Comparison of ENCODE assay signal across 9 cellular contexts in genomic region chr14:103188691-103189480, GRCh38.
DNase-seq lines count a peak whose midpoint lies in the region; ATAC-seq and TF ChIP-seq lines count a peak whose summit lies in the region.
"Had no signal": no experiment of that assay in that cellular context is flagged by ENCODE, and none has a peak within 500 bp of the region (broad histone marks: within the 10 kb centered on the region; RNA-seq: fewer than 3 reads in every experiment).

No MANE protein-coding gene starts in this region.

- no peaks in the 10 kb centered on the region for H3K36me3 ChIP-seq in left lung

- H3K4me3 Mint-ChIP-seq in activated CD4-positive, alpha-beta T cell treated with anti-CD3 and anti-CD28 coated beads for 36 hours: no peak overlapping the region
- peak overlapping the region in 2 of 5 experiments; percentile 16 to 47 for H3K4me3 Mint-ChIP-seq in brain
- peak overlapping the region in 1 of 2 donors; percentile 13 for H3K4me3 Mint-ChIP-seq in stimulated activated naive CD8-positive, alpha-beta T cell treated with anti-CD3 and anti-CD28 coated beads, Interleukin-15, amount 100 ng/mL, for 72 hours

- peak; percentile 49 for ATAC-seq in activated CD4-positive, alpha-beta T cell treated with anti-CD3 and anti-CD28 coated beads for 36 hours
- ATAC-seq in left lung: peak; percentile 71
- ATAC-seq in stimulated activated naive CD8-positive, alpha-beta T cell treated with anti-CD3 and anti-CD28 coated beads, Interleukin-15, amount 100 ng/mL, for 72 hours: peak; percentile 88
- no peak for ATAC-seq in GM18870 (IDR thresholded peaks at IDR 0.05; ENCODE audit: unreplicated experiment)

- peaks cover 0 to 10% of the 10 kb centered on the region in 2 donors for H3K4me1 ChIP-seq in left lung

- no peak overlapping the region for H3K27ac ChIP-seq in left lung

- CTCF ChIA-PET in activated CD4-positive, alpha-beta T cell treated with anti-CD3 and anti-CD28 coated beads for 36 hours (lab: Charles Lee): interaction anchor here (0.8 to 0.9 kb wide), 2 partner anchors 83 to 84 kb away, joined by 3 to 4 read pairs; no protein-coding TSS in a partner anchor

- no peak overlapping the region for H3K27ac Mint-ChIP-seq in activated CD4-positive, alpha-beta T cell treated with anti-CD3 and anti-CD28 coated beads for 36 hours
- no peak overlapping the region for H3K27ac Mint-ChIP-seq in brain
- H3K27ac Mint-ChIP-seq in stimulated activated naive CD8-positive, alpha-beta T cell treated with anti-CD3 and anti-CD28 coated beads, Interleukin-15, amount 100 ng/mL, for 72 hours: no peak overlapping the region
- H3K27ac Mint-ChIP-seq: CD4-positive, CD25-positive, alpha-beta regulatory T cell had no signal

- peaks cover 0 to 3% of the 10 kb centered on the region in 2 donors for H3K9me3 ChIP-seq in left lung

- peak overlapping the region; percentile 28 to 31 for H3K4me3 ChIP-seq in left lung

- DNase-seq in activated CD4-positive, alpha-beta T cell treated with anti-CD3 and anti-CD28 coated beads for 36 hours: peak; percentile 42
- no peak for DNase-seq in activated CD4-positive, alpha-beta T cell treated with anti-CD3 and anti-CD28 coated beads for 4 hours
- DNase-seq in left lung (peak in 1 of 2 donors; percentile 79), amniotic stem cell (lab: John Stamatoyannopoulos, UW) (no peak), NCI-H1092 treated with DMSO at 0.1 percent for 48 hours (lab: John Stamatoyannopoulos, UW) (no peak)
- DNase-seq in stimulated activated naive CD8-positive, alpha-beta T cell treated with anti-CD3 and anti-CD28 coated beads, Interleukin-15, amount 100 ng/mL, for 72 hours: peak; percentile 28 to 31

- peaks cover 12 to 53% of the 10 kb centered on the region in 2 donors for H3K27me3 ChIP-seq in left lung

- intact Hi-C loops in activated CD4-positive, alpha-beta T cell treated with anti-CD3 and anti-CD28 coated beads for 36 hours (cut with DNase I, micrococcal nuclease): loop anchor here (2.0 to 10.0 kb wide), 4 partner anchors 82 to 112 kb away; no protein-coding TSS in a partner anchor
- intact Hi-C loops in left lung (cut with DNase I): no loop called here

- H3K27me3 Mint-ChIP-seq in activated CD4-positive, alpha-beta T cell treated with anti-CD3 and anti-CD28 coated beads for 36 hours: peaks cover 49% of the 10 kb centered on the region
- peaks cover 67% of the 10 kb centered on the region for H3K27me3 Mint-ChIP-seq in brain
- H3K27me3 Mint-ChIP-seq in stimulated activated naive CD8-positive, alpha-beta T cell treated with anti-CD3 and anti-CD28 coated beads, Interleukin-15, amount 100 ng/mL, for 72 hours: peaks cover 56% of the 10 kb centered on the region

- POLR2A ChIA-PET in activated CD4-positive, alpha-beta T cell treated with anti-CD3 and anti-CD28 coated beads for 36 hours (lab: Charles Lee): no interaction called here

- peak; percentile 24 to 37 for TF ChIP-seq CTCF in brain (conservative IDR thresholded peaks at IDR 0.05)
- peak; percentile 14 to 34 for TF ChIP-seq CTCF in left lung (IDR thresholded peaks at IDR 0.05)

- no peaks in the 10 kb centered on the region for H3K9me3 Mint-ChIP-seq in activated CD4-positive, alpha-beta T cell treated with anti-CD3 and anti-CD28 coated beads for 36 hours (ENCODE audit: low read depth)
- peaks cover 3 to 22% (median 10%) of the 10 kb centered on the region in 5 experiments for H3K9me3 Mint-ChIP-seq in brain
- no peaks in the 10 kb centered on the region for H3K9me3 Mint-ChIP-seq in stimulated activated naive CD8-positive, alpha-beta T cell treated with anti-CD3 and anti-CD28 coated beads, Interleukin-15, amount 100 ng/mL, for 72 hours

- no peaks in the 10 kb centered on the region for H3K36me3 Mint-ChIP-seq in activated CD4-positive, alpha-beta T cell treated with anti-CD3 and anti-CD28 coated beads for 36 hours (ENCODE audit: low read depth)
- no peaks in the 10 kb centered on the region for H3K36me3 Mint-ChIP-seq in brain
- H3K36me3 Mint-ChIP-seq: CD4-positive, CD25-positive, alpha-beta regulatory T cell had no signal

- peaks cover 3% of the 10 kb centered on the region for H3K4me1 Mint-ChIP-seq in activated CD4-positive, alpha-beta T cell treated with anti-CD3 and anti-CD28 coated beads for 36 hours
- H3K4me1 Mint-ChIP-seq in brain: peaks cover 28% of the 10 kb centered on the region
- H3K4me1 Mint-ChIP-seq in stimulated activated naive CD8-positive, alpha-beta T cell treated with anti-CD3 and anti-CD28 coated beads, Interleukin-15, amount 100 ng/mL, for 72 hours: peaks cover 5% of the 10 kb centered on the region

Comparison
In these comparisons a context has a peak if more than half of its experiments do, and no peak if none do; other contexts are left out.
1. DNase-seq: peak in activated CD4-positive, alpha-beta T cell treated with anti-CD3 and anti-CD28 coated beads for 36 hours (single experiment) and stimulated activated naive CD8-positive, alpha-beta T cell treated with anti-CD3 and anti-CD28 coated beads, Interleukin-15, amount 100 ng/mL, for 72 hours (2 of 2); none in activated CD4-positive, alpha-beta T cell treated with anti-CD3 and anti-CD28 coated beads for 4 hours (0 of 2), amniotic stem cell (single experiment) and NCI-H1092 treated with DMSO at 0.1 percent for 48 hours (single experiment).
2. intact Hi-C loops: an anchor here in activated CD4-positive, alpha-beta T cell treated with anti-CD3 and anti-CD28 coated beads for 36 hours (2.0 to 10.0 kb wide); none called in left lung.